ENCODE assay signal across 9 cellular contexts in the genomic region with DNA sequence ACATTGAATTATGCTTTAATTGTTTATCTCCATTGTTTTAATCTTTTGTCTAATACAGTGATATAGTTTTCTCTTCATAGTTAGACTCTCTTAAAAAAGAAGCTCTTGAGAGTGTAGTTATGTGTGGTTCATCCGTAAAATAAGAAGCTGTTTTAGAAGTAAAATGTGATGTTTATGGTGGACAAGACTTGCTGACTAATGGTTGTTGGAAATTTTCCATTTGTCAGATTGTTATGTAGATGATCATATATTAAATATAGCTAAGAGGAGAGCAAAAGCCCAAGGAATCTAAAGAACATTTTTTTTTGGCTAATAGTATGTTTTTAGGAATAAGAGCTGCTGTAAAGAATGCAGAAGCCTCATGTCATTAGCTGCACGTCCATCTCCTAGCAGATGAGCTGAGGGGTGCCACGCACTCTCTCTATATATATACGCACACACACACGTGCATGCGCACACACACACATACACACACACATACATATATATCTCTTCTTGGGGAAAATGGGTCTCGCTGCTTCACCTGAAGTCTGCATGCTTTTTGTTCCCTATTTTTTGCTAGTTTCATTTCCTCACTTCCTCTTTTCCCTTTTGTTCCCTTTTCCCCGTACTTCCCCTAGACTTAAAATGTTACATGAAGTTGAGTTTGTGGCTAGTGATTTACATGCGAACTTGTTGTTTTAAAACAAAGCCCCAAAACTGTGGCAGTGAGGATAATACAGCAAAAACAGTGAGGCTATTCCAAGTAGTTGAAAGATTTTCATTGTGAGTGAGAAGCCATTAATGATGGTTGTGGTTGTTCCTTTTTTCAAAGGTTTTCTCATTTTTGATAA.
DNase-seq lines count a peak whose midpoint lies in the region; ATAC-seq, FAIRE-seq and TF ChIP-seq lines count a peak whose summit lies in the region.
"Had no signal": no experiment of that assay in that cellular context is flagged by ENCODE, and none has a peak within 500 bp of the region (broad histone marks: within the 10 kb centered on the region; RNA-seq: fewer than 3 reads in every experiment).

No MANE protein-coding gene starts in this region.

- peak overlapping the region; percentile 18 for H3K4me3 Mint-ChIP-seq in stimulated activated memory B cell treated with anti-CD40 and anti-IgM and Interleukin-4, amounts not matched to agents 10 μg/mL and 1 μg/mL and 100 μg/mL, for 72 hours

- peaks cover 8% of the 10 kb centered on the region for H3K9me3 Mint-ChIP-seq in stimulated activated memory B cell treated with anti-CD40 and anti-IgM and Interleukin-4, amounts not matched to agents 10 μg/mL and 1 μg/mL and 100 μg/mL, for 72 hours

- no peaks in the 10 kb centered on the region for H3K27me3 Mint-ChIP-seq in stimulated activated memory B cell treated with anti-CD40 and anti-IgM and Interleukin-4, amounts not matched to agents 10 μg/mL and 1 μg/mL and 100 μg/mL, for 72 hours

- H3K4me1 Mint-ChIP-seq in stimulated activated memory B cell treated with anti-CD40 and anti-IgM and Interleukin-4, amounts not matched to agents 10 μg/mL and 1 μg/mL and 100 μg/mL, for 72 hours = peaks cover 40% of the 10 kb centered on the region

- no peak for TF ChIP-seq POLR2A in erythroblast (IDR thresholded peaks at IDR 0.05; ENCODE audit: low read length)

- ATAC-seq in GM18868 (IDR thresholded peaks at IDR 0.05; ENCODE audit: unreplicated experiment) = peak; percentile 78
- ATAC-seq in HG02623 (IDR thresholded peaks at IDR 0.05; ENCODE audit: unreplicated experiment) = peak; percentile 78
- ATAC-seq in stimulated activated memory B cell treated with anti-CD40 and anti-IgM and Interleukin-4, amounts not matched to agents 10 μg/mL and 1 μg/mL and 100 μg/mL, for 72 hours = peak; percentile 95

- H3K36me3 Mint-ChIP-seq in stimulated activated memory B cell treated with anti-CD40 and anti-IgM and Interleukin-4, amounts not matched to agents 10 μg/mL and 1 μg/mL and 100 μg/mL, for 72 hours = peaks cover 33% of the 10 kb centered on the region

- DNase-seq in NOMO-1 treated with dmso at 0.1 percent for 144 hours (lab: John Stamatoyannopoulos, UW; ENCODE audit: unreplicated experiment) = peak; percentile 98
- DNase-seq in erythroblast (lab: John Stamatoyannopoulos, UW) = peak; percentile 73 to 84
- DNase-seq in NCI-H226 = no peak
- no peak for DNase-seq in RCC 7860 (ENCODE audit: low spot score)
- no peak for DNase-seq in stimulated activated CD4-positive, alpha-beta T cell treated with anti-CD3 and anti-CD28 coated beads, Interleukin-2, amount 100 ng/mL, for 24 hours
- DNase-seq: pancreas had no signal

- H3K27ac Mint-ChIP-seq in stimulated activated memory B cell treated with anti-CD40 and anti-IgM and Interleukin-4, amounts not matched to agents 10 μg/mL and 1 μg/mL and 100 μg/mL, for 72 hours = peak overlapping the region; percentile 73

- no peak for FAIRE-seq in RCC 7860 (lab: Jason Lieb, UNC)

Comparison
In these comparisons a context has a peak if more than half of its experiments do, and no peak if none do; other contexts are left out.
1. DNase-seq: peak in NOMO-1 treated with dmso at 0.1 percent for 144 hours (single experiment) and erythroblast (2 of 2); none in NCI-H226 (single experiment), RCC 7860 (single experiment) and stimulated activated CD4-positive, alpha-beta T cell treated with anti-CD3 and anti-CD28 coated beads, Interleukin-2, amount 100 ng/mL, for 24 hours (0 of 2).
2. Peak in every context shown above with its lines, with median percentiles within 50 percentile points of each other: ATAC-seq.